9 cellular contexts compared by ENCODE assay signal in the genomic region with DNA sequence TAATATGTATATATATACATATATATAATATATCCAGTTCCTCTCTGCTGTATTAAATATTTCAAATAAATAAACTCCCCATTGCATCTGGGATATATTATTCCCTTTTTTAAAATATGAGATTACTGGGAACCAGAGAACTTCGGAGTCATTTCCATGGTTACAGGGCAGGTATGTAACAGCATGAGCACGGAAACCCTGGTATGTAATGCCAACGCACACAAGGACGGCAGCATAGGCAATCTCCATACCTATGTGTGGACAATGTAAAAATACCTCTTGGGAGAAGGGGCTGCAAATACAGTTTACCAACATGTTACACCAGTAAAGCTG.
DNase-seq lines count a peak whose midpoint lies in the region; ATAC-seq and TF ChIP-seq lines count a peak whose summit lies in the region.
"Had no signal": no experiment of that assay in that cellular context is flagged by ENCODE, and none has a peak within 500 bp of the region (broad histone marks: within the 10 kb centered on the region; RNA-seq: fewer than 3 reads in every experiment).

No MANE protein-coding gene starts in this region.

- no peak overlapping the region for H3K27ac ChIP-seq in right cardiac atrium (ENCODE audit: low read length)
- H3K27ac ChIP-seq in RWPE1 = no peak overlapping the region
- peak overlapping the region in 2 of 5 donors; percentile 48 to 65 for H3K27ac ChIP-seq in adrenal gland
- H3K27ac ChIP-seq: brain microvascular endothelial cell had no signal

- H3K27me3 Mint-ChIP-seq in T-helper 1 cell treated with Interleukin-12 subunit alpha and Interleukin-12 subunit beta and Interleukin-4 antibody, amounts not matched to agents 30 μg/mL and 1 μg/mL, for 36 hours (ENCODE audit: low read depth) = no peaks in the 10 kb centered on the region
- peaks cover 0 to 3% of the 10 kb centered on the region in 2 donors for H3K27me3 Mint-ChIP-seq in T-cell

- no peak for DNase-seq in T-helper 1 cell
- DNase-seq in T-cell = no peak
- DNase-seq in right cardiac atrium = no peak
- no peak for DNase-seq in stimulated activated effector memory CD8-positive, alpha-beta T cell treated with anti-CD3 and anti-CD28 coated beads, Interleukin-12 subunit alpha, Interleukin-12 subunit beta, amount 100 ng/mL, for 72 hours (ENCODE audit: low spot score in 2 of 2)
- no peak for DNase-seq in RWPE1 (ENCODE audit: low spot score)
- DNase-seq in adrenal gland = no peak
- DNase-seq: brain microvascular endothelial cell had no signal

- POLR2A ChIA-PET in T-cell (lab: Charles Lee) (no interaction called here), RWPE1 (lab: Yijun Ruan, JAX; ENCODE audit: low non-redundant PET) (no interaction called here)

- no peak for TF ChIP-seq POLR2A in adrenal gland (IDR thresholded peaks at IDR 0.05)

- TF ChIP-seq CTCF in RWPE1 (conservative IDR thresholded peaks at IDR 0.05; ENCODE audit: low read depth) (no peak), adrenal gland (IDR thresholded peaks at IDR 0.05) (peak in 1 of 6 experiments; percentile 48)

- H3K9me3 Mint-ChIP-seq in T-helper 1 cell treated with Interleukin-12 subunit alpha and Interleukin-12 subunit beta and Interleukin-4 antibody, amounts not matched to agents 30 μg/mL and 1 μg/mL, for 36 hours = peaks cover 15% of the 10 kb centered on the region
- H3K9me3 Mint-ChIP-seq in T-cell = peaks cover 0 to 8% (median 8%) of the 10 kb centered on the region in 3 donors
- peaks cover 2% of the 10 kb centered on the region for H3K9me3 Mint-ChIP-seq in stimulated activated effector memory CD8-positive, alpha-beta T cell treated with anti-CD3 and anti-CD28 coated beads, Interleukin-12 subunit alpha, Interleukin-12 subunit beta, amount 100 ng/mL, for 72 hours

- intact Hi-C loops in right cardiac atrium (cut with DNase I) = no loop called here
- intact Hi-C loops in adrenal gland (cut with DNase I) = no loop called here

- H3K4me1 ChIP-seq in right cardiac atrium (ENCODE audit: control insufficient read depth, insufficient read depth, low read length) (no peaks in the 10 kb centered on the region), adrenal gland (replicated peaks in 1 of 2) (no peaks in the 10 kb centered on the region)

- 23% methylated on average over 4 of the region's 4 CpGs for WGBS in right cardiac atrium
- WGBS in adrenal gland, 4 donors = 14 to 54% (median 29%) methylated on average over 1 to 4 of the region's 4 CpGs

- peak overlapping the region; percentile 25 for H3K4me3 ChIP-seq in right cardiac atrium (ENCODE audit: low read length)
- peak overlapping the region in 1 of 4 donors; percentile 60 for H3K4me3 ChIP-seq in adrenal gland

- H3K9me3 ChIP-seq in right cardiac atrium (ENCODE audit: control insufficient read depth, low read length) = no peaks in the 10 kb centered on the region
- no peaks in the 10 kb centered on the region for H3K9me3 ChIP-seq in adrenal gland (replicated peaks in 1 of 3)

- peaks cover 10% of the 10 kb centered on the region for H3K4me1 Mint-ChIP-seq in T-helper 1 cell treated with Interleukin-12 subunit alpha and Interleukin-12 subunit beta and Interleukin-4 antibody, amounts not matched to agents 30 μg/mL and 1 μg/mL, for 36 hours (ENCODE audit: low read depth)
- peaks cover 34 to 54% (median 44%) of the 10 kb centered on the region in 3 donors for H3K4me1 Mint-ChIP-seq in T-cell
- no peaks in the 10 kb centered on the region for H3K4me1 Mint-ChIP-seq in stimulated activated effector memory CD8-positive, alpha-beta T cell treated with anti-CD3 and anti-CD28 coated beads, Interleukin-12 subunit alpha, Interleukin-12 subunit beta, amount 100 ng/mL, for 72 hours

- peak overlapping the region; percentile 84 for H3K4me3 Mint-ChIP-seq in T-helper 1 cell treated with Interleukin-12 subunit alpha and Interleukin-12 subunit beta and Interleukin-4 antibody, amounts not matched to agents 30 μg/mL and 1 μg/mL, for 36 hours
- H3K4me3 Mint-ChIP-seq in T-cell = peak overlapping the region; percentile 85 to 92 (median 91)
- H3K4me3 Mint-ChIP-seq in stimulated activated effector memory CD8-positive, alpha-beta T cell treated with anti-CD3 and anti-CD28 coated beads, Interleukin-12 subunit alpha, Interleukin-12 subunit beta, amount 100 ng/mL, for 72 hours = peak overlapping the region; percentile 58

- H3K27me3 ChIP-seq in right cardiac atrium (ENCODE audit: control insufficient read depth, insufficient read depth) (no peaks in the 10 kb centered on the region), adrenal gland (peaks cover 9% of the 10 kb centered on the region)
- H3K27me3 ChIP-seq: brain microvascular endothelial cell had no signal

- H3K36me3 ChIP-seq in adrenal gland (replicated peaks in 1 of 2) = no peaks in the 10 kb centered on the region
- H3K36me3 ChIP-seq: brain microvascular endothelial cell had no signal

- ATAC-seq in T-cell (replicated peaks in 1 of 4) (peak in 3 of 4 experiments; percentile 3 to 14 (median 7)), right cardiac atrium (peak; percentile 14 to 47), GM18502 (IDR thresholded peaks at IDR 0.05; ENCODE audit: poor library complexity, unreplicated experiment) (no peak)
- no peak for ATAC-seq in stimulated activated effector memory CD8-positive, alpha-beta T cell treated with anti-CD3 and anti-CD28 coated beads, Interleukin-12 subunit alpha, Interleukin-12 subunit beta, amount 100 ng/mL, for 72 hours

- no peaks in the 10 kb centered on the region for H3K36me3 Mint-ChIP-seq in T-helper 1 cell treated with Interleukin-12 subunit alpha and Interleukin-12 subunit beta and Interleukin-4 antibody, amounts not matched to agents 30 μg/mL and 1 μg/mL, for 36 hours (ENCODE audit: low read depth)
- H3K36me3 Mint-ChIP-seq in T-cell = peaks cover 22% of the 10 kb centered on the region
- H3K36me3 Mint-ChIP-seq in stimulated activated effector memory CD8-positive, alpha-beta T cell treated with anti-CD3 and anti-CD28 coated beads, Interleukin-12 subunit alpha, Interleukin-12 subunit beta, amount 100 ng/mL, for 72 hours = no peaks in the 10 kb centered on the region

- CTCF ChIA-PET in T-cell (lab: Charles Lee) = interaction anchor here in 1 of 2 donors (1.1 kb wide), 1 partner anchor 25 kb away, joined by 3 read pairs; no protein-coding TSS in a partner anchor
- CTCF ChIA-PET in RWPE1 (lab: Yijun Ruan, JAX) = no interaction called here

- H3K27ac Mint-ChIP-seq in T-helper 1 cell treated with Interleukin-12 subunit alpha and Interleukin-12 subunit beta and Interleukin-4 antibody, amounts not matched to agents 30 μg/mL and 1 μg/mL, for 36 hours = no peak overlapping the region
- H3K27ac Mint-ChIP-seq in T-cell = peak overlapping the region; percentile 90 to 91
- H3K27ac Mint-ChIP-seq in stimulated activated effector memory CD8-positive, alpha-beta T cell treated with anti-CD3 and anti-CD28 coated beads, Interleukin-12 subunit alpha, Interleukin-12 subunit beta, amount 100 ng/mL, for 72 hours = no peak overlapping the region

Comparison
In these comparisons a context has a peak if more than half of its experiments do, and no peak if none do; other contexts are left out.
1. H3K27ac Mint-ChIP-seq: peak in T-cell (2 of 2); none in T-helper 1 cell treated with Interleukin-12 subunit alpha and Interleukin-12 subunit beta and Interleukin-4 antibody, amounts not matched to agents 30 μg/mL and 1 μg/mL, for 36 hours (single experiment) and stimulated activated effector memory CD8-positive, alpha-beta T cell treated with anti-CD3 and anti-CD28 coated beads, Interleukin-12 subunit alpha, Interleukin-12 subunit beta, amount 100 ng/mL, for 72 hours (single experiment).
2. ATAC-seq: peak in T-cell (3 of 4) and right cardiac atrium (2 of 2); none in stimulated activated effector memory CD8-positive, alpha-beta T cell treated with anti-CD3 and anti-CD28 coated beads, Interleukin-12 subunit alpha, Interleukin-12 subunit beta, amount 100 ng/mL, for 72 hours (single experiment) and GM18502 (single experiment).
3. Peak in every context shown above with its lines, with median percentiles within 50 percentile points of each other: H3K4me3 Mint-ChIP-seq.